1 cellular context compared by ENCODE assay signal in genomic region chr16:85765767-85766166, GRCh38.
TF ChIP-seq lines count a peak whose summit lies in the region.

No MANE protein-coding gene starts in this region.

TF ChIP-seq in IMR-90, 13 proteins besides CTCF, POLR2A, EP300 and RAD21 (continued from another document):
- TF ChIP-seq NFE2L2 (IDR thresholded peaks at IDR 0.05; ENCODE audit: low read depth, low read length) (no peak), FOS (IDR thresholded peaks at IDR 0.05; ENCODE audit: low read depth, low read length) (no peak), RFX5 (IDR thresholded peaks at IDR 0.05; ENCODE audit: low read depth, low read length) (no peak)
TF ChIP-seq in IMR-90: peak in this region for 0.
